20 cellular contexts compared by ENCODE assay signal in genomic region chr6:169981568-169981967, GRCh38.
DNase-seq lines count a peak whose midpoint lies in the region; ATAC-seq and TF ChIP-seq lines count a peak whose summit lies in the region.
"Had no signal": no experiment of that assay in that cellular context is flagged by ENCODE, and none has a peak within 500 bp of the region (broad histone marks: within the 10 kb centered on the region; RNA-seq: fewer than 3 reads in every experiment).

No MANE protein-coding gene starts in this region.

- H3K36me3 ChIP-seq in tibial artery (no peaks in the 10 kb centered on the region), upper lobe of left lung (no peaks in the 10 kb centered on the region)
- H3K36me3 ChIP-seq: BE2C; BLaER1 treated with 17β-estradiol and CSF1 and Interleukin-3, amounts not matched to agents 10 nM and 100 nM had no signal

- H3K9me3 Mint-ChIP-seq in glutamatergic neuron (ENCODE audit: unreplicated experiment), result no peaks in the 10 kb centered on the region
- H3K9me3 Mint-ChIP-seq: CD4-positive, alpha-beta memory T cell had no signal

- no peaks in the 10 kb centered on the region for H3K4me1 ChIP-seq in tibial artery
- H3K4me1 ChIP-seq in upper lobe of left lung, result peaks cover 14 to 47% (median 20%) of the 10 kb centered on the region in 4 donors

- TF ChIP-seq POLR2A in upper lobe of left lung (IDR thresholded peaks at IDR 0.05), result no peak

- H3K27ac ChIP-seq in tibial artery (no peak overlapping the region), upper lobe of left lung (no peak overlapping the region)
- H3K27ac ChIP-seq: 22Rv1; BLaER1 treated with 17β-estradiol and CSF1 and Interleukin-3, amounts not matched to agents 10 nM and 100 nM had no signal

- H3K4me3 Mint-ChIP-seq in glutamatergic neuron (ENCODE audit: unreplicated experiment), result no peak overlapping the region
- H3K4me3 Mint-ChIP-seq: CD4-positive, alpha-beta memory T cell had no signal

- intact Hi-C loops in posterior vena cava (cut with DNase I), result no loop called here
- intact Hi-C loops in tibial artery (cut with DNase I; ENCODE audit: low total_unique reads), result no loop called here

- no peaks in the 10 kb centered on the region for H3K4me1 Mint-ChIP-seq in glutamatergic neuron (ENCODE audit: low read depth, unreplicated experiment)
- H3K4me1 Mint-ChIP-seq: CD4-positive, alpha-beta memory T cell had no signal

- peaks cover 0 to 11% of the 10 kb centered on the region in 2 donors for H3K27me3 ChIP-seq in tibial artery
- no peaks in the 10 kb centered on the region for H3K27me3 ChIP-seq in upper lobe of left lung
- H3K27me3 ChIP-seq: BE2C; BLaER1 treated with 17β-estradiol and CSF1 and Interleukin-3, amounts not matched to agents 10 nM and 100 nM had no signal

- TF ChIP-seq CTCF in glutamatergic neuron (IDR thresholded peaks at IDR 0.05; ENCODE audit: partially characterized antibody, unreplicated experiment) (no peak), tibial artery (IDR thresholded peaks at IDR 0.05) (no peak), upper lobe of left lung (IDR thresholded peaks at IDR 0.05) (no peak)

- 88 to 93% methylated on average over 2 to 6 of the region's 6 CpGs for WGBS in upper lobe of left lung, 2 donors

- ATAC-seq in HG03565 (IDR thresholded peaks at IDR 0.05; ENCODE audit: unreplicated experiment) (no peak), upper lobe of left lung (ENCODE audit: low FRiP score in 2 of 2) (no peak)

- H3K4me3 ChIP-seq in tibial artery, result no peak overlapping the region
- no peak overlapping the region for H3K4me3 ChIP-seq in upper lobe of left lung
- H3K4me3 ChIP-seq: BLaER1 treated with 17β-estradiol and CSF1 and Interleukin-3, amounts not matched to agents 10 nM and 100 nM had no signal

- TF ChIP-seq EP300 in upper lobe of left lung (IDR thresholded peaks at IDR 0.05), result no peak

- H3K9me3 ChIP-seq in tibial artery (no peaks in the 10 kb centered on the region), upper lobe of left lung (no peaks in the 10 kb centered on the region)
- H3K9me3 ChIP-seq: BE2C; BLaER1 treated with 17β-estradiol and CSF1 and Interleukin-3, amounts not matched to agents 10 nM and 100 nM had no signal

- DNase-seq in activated effector memory CD4-positive, alpha-beta T cell treated with anti-CD3 and anti-CD28 coated beads, Interleukin-2, amount 50 U/mL, for 16 hours, result peak; percentile 58
- no peak for DNase-seq in activated effector memory CD4-positive, alpha-beta T cell treated with Interleukin-2 at 50 U/mL for 16 hours
- DNase-seq in glutamatergic neuron (peak; percentile 3), posterior vena cava (ENCODE audit: low spot score) (peak; percentile 20), tibial artery (peak; percentile 2 to 33), AG08396 (ENCODE audit: low spot score) (no peak), upper lobe of left lung (no peak)
- DNase-seq: AML-193; BE2C; Calu3; CD4-positive, alpha-beta memory T cell; COR-L47; DMS53; GF-D8; GOT3; H7; HCEC 1CT had no signal

- H3K27ac Mint-ChIP-seq in glutamatergic neuron (ENCODE audit: unreplicated experiment), result no peak overlapping the region

- H3K36me3 Mint-ChIP-seq in glutamatergic neuron (ENCODE audit: unreplicated experiment), result no peaks in the 10 kb centered on the region
- H3K36me3 Mint-ChIP-seq: CD4-positive, alpha-beta memory T cell had no signal

- no peaks in the 10 kb centered on the region for H3K27me3 Mint-ChIP-seq in glutamatergic neuron (ENCODE audit: unreplicated experiment)

Comparison
In these comparisons a context has a peak if more than half of its experiments do, and no peak if none do; other contexts are left out.
1. DNase-seq: peak in activated effector memory CD4-positive, alpha-beta T cell treated with anti-CD3 and anti-CD28 coated beads, Interleukin-2, amount 50 U/mL, for 16 hours (single experiment), glutamatergic neuron (single experiment), posterior vena cava (single experiment) and tibial artery (2 of 2); none in activated effector memory CD4-positive, alpha-beta T cell treated with Interleukin-2 at 50 U/mL for 16 hours (single experiment), AG08396 (single experiment) and upper lobe of left lung (0 of 2).